Comparison of ENCODE assay signal across 16 cellular contexts in the genomic region with DNA sequence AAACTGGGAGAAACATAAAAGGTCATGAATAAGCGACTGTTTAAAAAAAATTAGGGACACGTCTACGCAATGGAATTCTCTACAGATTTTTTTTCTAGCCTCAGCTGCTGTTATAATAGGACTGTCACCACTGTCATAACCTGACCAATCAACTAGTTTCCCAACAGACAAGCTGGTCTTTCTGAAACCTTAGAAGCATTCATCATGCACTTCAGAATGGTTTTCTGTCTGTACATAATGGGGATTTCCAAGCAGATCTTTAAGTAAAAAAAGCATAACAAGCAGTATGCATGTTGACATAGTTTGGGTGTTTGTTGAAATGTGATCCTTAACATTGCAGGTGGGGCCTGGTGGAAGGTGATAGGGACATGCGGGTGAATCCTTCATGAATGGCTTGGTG.
DNase-seq lines count a peak whose midpoint lies in the region; ATAC-seq and FAIRE-seq lines count a peak whose summit lies in the region.
"Had no signal": no experiment of that assay in that cellular context is flagged by ENCODE, and none has a peak within 500 bp of the region (broad histone marks: within the 10 kb centered on the region; RNA-seq: fewer than 3 reads in every experiment).

No MANE protein-coding gene starts in this region.

- peak; percentile 56 for ATAC-seq in HG03039 (IDR thresholded peaks at IDR 0.05; ENCODE audit: unreplicated experiment)
- ATAC-seq in GM18520 (IDR thresholded peaks at IDR 0.05; ENCODE audit: unreplicated experiment) = no peak
- ATAC-seq in GM19328 (IDR thresholded peaks at IDR 0.05; ENCODE audit: unreplicated experiment) = no peak
- no peak for ATAC-seq in GM18861 (IDR thresholded peaks at IDR 0.05; ENCODE audit: unreplicated experiment)
- ATAC-seq: gastrocnemius medialis had no signal

- DNase-seq in NCI-H2107 treated with DMSO at 0.1 percent for 48 hours (lab: John Stamatoyannopoulos, UW; ENCODE audit: unreplicated experiment) = peak; percentile 11
- DNase-seq in NCI-H2107 (lab: John Stamatoyannopoulos, UW) = no peak
- peak; percentile 85 for DNase-seq in NCI-H748 (lab: John Stamatoyannopoulos, UW; ENCODE audit: unreplicated experiment)
- no peak for DNase-seq in HTR-8/SVneo (ENCODE audit: insufficient read length, low spot score)
- DNase-seq: activated CD4-positive, alpha-beta memory T cell treated with anti-CD3 and anti-CD28 coated beads, Interleukin-2, amount 10 ng/mL, durations not matched to agents 7 days and 5 days; activated T-cell treated with anti-CD3 and anti-CD28 coated beads, Interleukin-2, amount 50 U/mL, for 24 hours; DMS153; gastrocnemius medialis; H9; NCI-H1930; stimulated activated naive CD4-positive, alpha-beta T cell had no signal

- FAIRE-seq in HTR-8/SVneo (lab: Jason Lieb, UNC) = no peak
- FAIRE-seq: A204.1 had no signal

Comparison
In these comparisons a context has a peak if more than half of its experiments do, and no peak if none do; other contexts are left out.
1. DNase-seq: peak in NCI-H2107 treated with DMSO at 0.1 percent for 48 hours (single experiment) and NCI-H748 (single experiment); none in NCI-H2107 (single experiment) and HTR-8/SVneo (single experiment).